8 cellular contexts compared by ENCODE assay signal in genomic region chr17:14926526-14927122, GRCh38.
DNase-seq lines count a peak whose midpoint lies in the region; TF ChIP-seq lines count a peak whose summit lies in the region.

No MANE protein-coding gene starts in this region.

- in situ Hi-C loops in GM23248 (cut with MboI): loop anchor here (10.0 to 25.0 kb wide), 5 partner anchors 236 to 1889 kb away; no protein-coding TSS in a partner anchor

- no peaks in the 10 kb centered on the region for H3K4me1 Mint-ChIP-seq in nephron

- no peak overlapping the region for H3K9ac ChIP-seq in GM23248

- no peak overlapping the region for H3K27ac Mint-ChIP-seq in nephron

- H3K79me2 ChIP-seq in GM23248 (ENCODE audit: insufficient read depth): no peaks in the 10 kb centered on the region

- DNase-seq in AG08395 (ENCODE audit: low spot score) (peak; percentile 75), GM23248 (peak; percentile 85), NOMO-1 (lab: John Stamatoyannopoulos, UW; ENCODE audit: unreplicated experiment in 2 of 2) (peak; percentile 58 to 75), epithelial cell of esophagus (ENCODE audit: low read depth) (peak; percentile 81), superior temporal gyrus (ENCODE audit: extremely low spot score) (peak; percentile 88), NCI-H446 treated with DMSO at 0.1 percent for 48 hours (lab: John Stamatoyannopoulos, UW) (no peak)
- peak; percentile 19 for DNase-seq in activated CD8-positive, alpha-beta memory T cell treated with anti-CD3 and anti-CD28 coated beads, Interleukin-2, amount 50 U/mL, for 1 hour (ENCODE audit: extremely low read depth)

- peaks cover 20% of the 10 kb centered on the region for H3K27me3 Mint-ChIP-seq in nephron (ENCODE audit: low read depth)

- H3K9me2 ChIP-seq in GM23248 (ENCODE audit: insufficient read depth): no peaks in the 10 kb centered on the region

- H3K9me3 Mint-ChIP-seq in nephron: peaks cover 9% of the 10 kb centered on the region

- H3K27me3 ChIP-seq in GM23248 (replicated peaks; ENCODE audit: insufficient read depth): no peaks in the 10 kb centered on the region

- 13 to 16% methylated on average over 7 of the region's 7 CpGs for WGBS in GM23248 (ENCODE audit: low coverage in 1 of 2, low lambda C conversion rate in 2 of 2, missing lambda C conversion rate in 2 of 2), 2 experiments

- no peaks in the 10 kb centered on the region for H3K9me3 ChIP-seq in GM23248 (ENCODE audit: low read depth)

- no peak overlapping the region for H3K4me3 Mint-ChIP-seq in nephron

- no peaks in the 10 kb centered on the region for H3K4me1 ChIP-seq in GM23248 (ENCODE audit: insufficient read depth)

- no peak overlapping the region for H3K27ac ChIP-seq in GM23248

- TF ChIP-seq CTCF in epithelial cell of esophagus (IDR thresholded peaks at IDR 0.05; ENCODE audit: insufficient read depth, low read depth, low read length, missing control alignments) (peak; percentile 76), nephron (IDR thresholded peaks at IDR 0.05; ENCODE audit: unreplicated experiment in 3 of 3) (peak; percentile 80 to 82 (median 81))

- no peaks in the 10 kb centered on the region for H3K36me3 ChIP-seq in GM23248 (ENCODE audit: low read depth)

- H3K4me2 ChIP-seq in GM23248 (ENCODE audit: unreplicated experiment): no peak overlapping the region

- H3K36me3 Mint-ChIP-seq in nephron (ENCODE audit: low read depth): no peaks in the 10 kb centered on the region

- no peaks in the 10 kb centered on the region; the same call in 1 of the 2 replicates for H3F3A ChIP-seq in GM23248 (ENCODE audit: insufficient read depth)

- no peaks in the 10 kb centered on the region for H4K20me1 ChIP-seq in GM23248 (ENCODE audit: insufficient read depth)

- no peak overlapping the region for H2AFZ ChIP-seq in GM23248

- H3K4me3 ChIP-seq in GM23248 (no peak overlapping the region), epithelial cell of esophagus (ENCODE audit: low read length) (no peak overlapping the region)
